In the genomic region with DNA sequence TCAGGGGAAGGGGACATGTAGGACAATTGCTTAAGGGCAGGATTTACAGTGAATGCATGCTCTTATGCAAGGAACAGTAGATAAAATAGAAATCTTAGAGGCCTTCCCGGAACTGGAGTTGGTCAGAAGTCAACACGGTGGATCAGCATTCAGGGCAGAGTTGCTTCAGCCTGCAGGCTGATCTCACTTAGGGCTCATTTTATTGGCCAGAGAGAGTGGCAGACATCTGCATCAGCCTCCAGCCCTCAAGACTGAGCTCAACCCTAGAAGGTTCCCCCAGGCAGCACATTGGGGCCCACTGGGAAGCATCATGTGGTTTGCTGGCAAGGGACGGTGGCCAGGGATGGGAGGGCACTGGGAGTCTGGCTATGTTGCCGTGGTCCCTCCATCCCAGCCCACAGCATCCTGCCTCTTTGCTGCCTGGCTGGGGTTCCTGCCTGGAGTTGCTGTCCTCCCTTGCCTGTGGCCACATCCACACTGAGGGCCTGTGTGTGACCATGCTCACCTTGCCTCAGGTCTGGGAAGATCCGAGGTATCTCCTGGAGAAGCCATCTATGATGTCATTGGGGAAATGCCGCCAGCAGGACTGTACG, we compare ENCODE assay signal across 23 cellular contexts. TPM values are rescaled to one million over a fixed set of nuclear protein-coding genes. Genes with fewer than 3 reads are reported as not detected.
DNase-seq lines count a peak whose midpoint lies in the region; ATAC-seq and TF ChIP-seq lines count a peak whose summit lies in the region.
"Had no signal": no experiment of that assay in that cellular context is flagged by ENCODE, and none has a peak within 500 bp of the region (broad histone marks: within the 10 kb centered on the region; RNA-seq: fewer than 3 reads in every experiment).

No MANE protein-coding gene starts in this region.

- no peaks in the 10 kb centered on the region for H3K27me3 Mint-ChIP-seq in activated CD4-positive, alpha-beta T cell treated with anti-CD3 and anti-CD28 coated beads, Interleukin-2, amount 10 ng/mL, durations not matched to agents 24 days and 14 days
- H3K27me3 Mint-ChIP-seq in T-helper 17 cell, result no peaks in the 10 kb centered on the region
- H3K27me3 Mint-ChIP-seq: B cell had no signal

- H3K4me1 Mint-ChIP-seq in activated CD4-positive, alpha-beta T cell treated with anti-CD3 and anti-CD28 coated beads, Interleukin-2, amount 10 ng/mL, durations not matched to agents 24 days and 14 days, result no peaks in the 10 kb centered on the region
- H3K4me1 Mint-ChIP-seq in T-helper 17 cell, result peaks cover 35% of the 10 kb centered on the region
- H3K4me1 Mint-ChIP-seq: B cell had no signal

- H3K27ac Mint-ChIP-seq in activated CD4-positive, alpha-beta T cell treated with anti-CD3 and anti-CD28 coated beads, Interleukin-2, amount 10 ng/mL, durations not matched to agents 24 days and 14 days, result no peak overlapping the region
- H3K27ac Mint-ChIP-seq in T-helper 17 cell, result peak overlapping the region; percentile 54
- H3K27ac Mint-ChIP-seq: B cell had no signal

- H3K9me3 ChIP-seq in T-helper 17 cell (ENCODE audit: control insufficient read depth, low read length, poor library complexity, severe bottlenecking), result no peaks in the 10 kb centered on the region
- H3K9me3 ChIP-seq in OCI-LY7 (ENCODE audit: low read length), result no peaks in the 10 kb centered on the region
- H3K9me3 ChIP-seq in tibial nerve, result peaks cover 0 to 16% (median 1%) of the 10 kb centered on the region in 4 donors

- H3K4me1 ChIP-seq in OCI-LY7 (ENCODE audit: insufficient read depth, low read length, poor library complexity, severe bottlenecking), result no peaks in the 10 kb centered on the region
- H3K4me1 ChIP-seq in tibial nerve, result no peaks in the 10 kb centered on the region
- H3K4me1 ChIP-seq: Caco-2 had no signal

- no peak overlapping the region for H2AFZ ChIP-seq in OCI-LY7 (ENCODE audit: low read length)

- CTCF ChIA-PET in GM10248 (lab: Yijun Ruan, JAX), result interaction anchor here (0.7 kb wide), 1 partner anchor 28 kb away, joined by 3 read pairs; no protein-coding TSS in a partner anchor
- CTCF ChIA-PET in OCI-LY7 (lab: Charles Lee; ENCODE audit: unreplicated experiment), result no interaction called here

- no peak for TF ChIP-seq EP300 in tibial nerve (IDR thresholded peaks at IDR 0.05)

- H3K4me2 ChIP-seq in OCI-LY7 (ENCODE audit: low read length), result no peak overlapping the region
- H3K4me2 ChIP-seq: KMS-11 had no signal

- H3K4me3 ChIP-seq in OCI-LY7 (ENCODE audit: low read depth, low read length, poor library complexity, severe bottlenecking), result no peak overlapping the region
- no peak overlapping the region for H3K4me3 ChIP-seq in tibial nerve

- 87 to 91% methylated on average over 7 of the region's 7 CpGs for WGBS in tibial nerve, 2 donors

- intact Hi-C loops in activated CD4-positive, alpha-beta T cell treated with anti-CD3 and anti-CD28 coated beads, Interleukin-2, amount 10 ng/mL, durations not matched to agents 24 days and 14 days (cut with micrococcal nuclease), result no loop called here
- intact Hi-C loops in OCI-LY7 (cut with micrococcal nuclease; ENCODE audit: unreplicated experiment), result loop anchor here (10.0 kb wide), 1 partner anchor 972 kb away; no protein-coding TSS in a partner anchor

- H3K9me2 ChIP-seq in OCI-LY7 (ENCODE audit: insufficient read depth, low read length), result no peaks in the 10 kb centered on the region

- no peaks in the 10 kb centered on the region for H3K36me3 ChIP-seq in OCI-LY7 (ENCODE audit: insufficient read depth, low read length)
- peaks cover 0 to 91% (median 0%) of the 10 kb centered on the region in 3 donors for H3K36me3 ChIP-seq in tibial nerve

- peaks cover 5% of the 10 kb centered on the region for H3K9me3 Mint-ChIP-seq in activated CD4-positive, alpha-beta T cell treated with anti-CD3 and anti-CD28 coated beads, Interleukin-2, amount 10 ng/mL, durations not matched to agents 24 days and 14 days

- H3K4me3 Mint-ChIP-seq in activated CD4-positive, alpha-beta T cell treated with anti-CD3 and anti-CD28 coated beads, Interleukin-2, amount 10 ng/mL, durations not matched to agents 24 days and 14 days, result no peak overlapping the region
- no peak overlapping the region for H3K4me3 Mint-ChIP-seq in T-helper 17 cell
- H3K4me3 Mint-ChIP-seq: B cell had no signal

- no peaks in the 10 kb centered on the region for H3K36me3 Mint-ChIP-seq in activated CD4-positive, alpha-beta T cell treated with anti-CD3 and anti-CD28 coated beads, Interleukin-2, amount 10 ng/mL, durations not matched to agents 24 days and 14 days (ENCODE audit: low read depth)
- peaks cover 4% of the 10 kb centered on the region for H3K36me3 Mint-ChIP-seq in T-helper 17 cell (ENCODE audit: low read depth)

- no peak for ATAC-seq in T-helper 17 cell

- no peaks in the 10 kb centered on the region for H3K79me2 ChIP-seq in OCI-LY7 (ENCODE audit: insufficient read depth, low read depth, low read length)

- DNase-seq in activated CD4-positive, alpha-beta T cell treated with anti-CD3 and anti-CD28 coated beads, Interleukin-2, amount 10 ng/mL, durations not matched to agents 24 days and 14 days, result peak; percentile 46
- no peak for DNase-seq in activated CD4-positive, alpha-beta T cell treated with anti-CD3 and anti-CD28 coated beads, Interleukin-2, amount 50 U/mL, for 1 hour
- DNase-seq in GM10248 (ENCODE audit: extremely low spot score) (peak; percentile 9), T-helper 17 cell (no peak), mucosa of gallbladder (ENCODE audit: low spot score) (peak; percentile 7), SHP77 (lab: John Stamatoyannopoulos, UW) (no peak), OCI-LY7 (ENCODE audit: low spot score) (no peak), tibial nerve (ENCODE audit: low spot score in 2 of 2) (no peak)
- DNase-seq: Caco-2, GDM1, GOT3, MV-4-11, NCI-H1694 treated with DMSO at 0.1 percent for 48 hours, NCI-H2107, NCI-H2227 treated with DMSO at 0.1 percent for 48 hours, NCI-H510A treated with DMSO at 0.1 percent for 48 hours, NCI-H774, OCI-M1, SHP77 treated with DMSO at 0.1 percent for 48 hours had no signal

- TF ChIP-seq CTCF in GM10248 (IDR thresholded peaks at IDR 0.05; ENCODE audit: control extremely low read depth, extremely low read depth, low read depth, missing control alignments) (no peak), OCI-LY7 (conservative IDR thresholded peaks at IDR 0.05; ENCODE audit: low read length) (no peak), tibial nerve (IDR thresholded peaks at IDR 0.05) (no peak)

- TF ChIP-seq POLR2A in tibial nerve (IDR thresholded peaks at IDR 0.05), result no peak

- no TSS peak for BruUV-seq in OCI-LY7 (replicated peaks; lab: Mats Ljungman, UMichigan)

- H3K27ac ChIP-seq in OCI-LY7 (ENCODE audit: low read depth, low read length, poor library complexity, severe bottlenecking), result no peak overlapping the region
- no peak overlapping the region for H3K27ac ChIP-seq in tibial nerve
- H3K27ac ChIP-seq: 22Rv1, KMS-11 had no signal

- H3K27me3 ChIP-seq in tibial nerve, result no peaks in the 10 kb centered on the region

- no peaks in the 10 kb centered on the region for H4K20me1 ChIP-seq in OCI-LY7 (ENCODE audit: insufficient read depth, low read length)

- POLR2A ChIA-PET in GM10248 (lab: Yijun Ruan, JAX), result no interaction called here
- POLR2A ChIA-PET in OCI-LY7 (lab: Charles Lee), result no interaction called here

RNA-seq across cellular contexts. Expression of gene SCART1, which starts 13.0 kb away (rescaled TPM):
- total RNA-seq in activated CD4-positive, alpha-beta T cell treated with anti-CD3 and anti-CD28 coated beads, Interleukin-2, amount 10 ng/mL, durations not matched to agents 24 days and 14 days, result 0.76 and 0.77 TPM in 2 replicates
- 10 to 100 TPM; 20.6 to 38.6 TPM for total RNA-seq in T-helper 17 cell
- 3.6 TPM for total RNA-seq in mucosa of gallbladder
- total RNA-seq in OCI-LY7 (2014; rRNA removed; shearing (Covaris generic)), result 7.3 and 10.0 TPM in 2 replicates
- total RNA-seq in OCI-LY7 (2022), result 10.9 and 15.2 TPM in 2 replicates
- total RNA-seq in tibial nerve, result 1 to 10 TPM; 4.8 to 8.1 (median 6.1) TPM

RNA-seq across cellular contexts. Expression of gene SPRN, which starts 42.4 kb away (rescaled TPM):
- not detected in 2 replicates for total RNA-seq in activated CD4-positive, alpha-beta T cell treated with anti-CD3 and anti-CD28 coated beads, Interleukin-2, amount 10 ng/mL, durations not matched to agents 24 days and 14 days
- total RNA-seq in T-helper 17 cell (not detected), mucosa of gallbladder (not detected), OCI-LY7 (2022) (not detected in 2 replicates), tibial nerve (not detected)
- total RNA-seq in OCI-LY7 (2014; rRNA removed; shearing (Covaris generic)), result not detected in 2 replicates
- total RNA-seq: B cell, Caco-2, Daoy had no signal

Comparison
In these comparisons a context has a peak if more than half of its experiments do, and no peak if none do; other contexts are left out.
1. DNase-seq: peak in activated CD4-positive, alpha-beta T cell treated with anti-CD3 and anti-CD28 coated beads, Interleukin-2, amount 10 ng/mL, durations not matched to agents 24 days and 14 days (single experiment), GM10248 (single experiment) and mucosa of gallbladder (single experiment); none in activated CD4-positive, alpha-beta T cell treated with anti-CD3 and anti-CD28 coated beads, Interleukin-2, amount 50 U/mL, for 1 hour (single experiment), T-helper 17 cell (0 of 3), SHP77 (0 of 2), OCI-LY7 (single experiment) and tibial nerve (0 of 2).